Comparison of ENCODE assay signal across 8 cellular contexts in genomic region chr2:113890253-113891235, GRCh38. TPM values are rescaled to one million over a fixed set of nuclear protein-coding genes. Genes with fewer than 3 reads are reported as not detected.
DNase-seq lines count a peak whose midpoint lies in the region; ATAC-seq lines count a peak whose summit lies in the region.

No MANE protein-coding gene starts in this region.

- no peaks in the 10 kb centered on the region for H3K9me3 Mint-ChIP-seq in activated CD4-positive, alpha-beta memory T cell treated with anti-CD3 and anti-CD28 coated beads, Interleukin-2, amount 10 ng/mL, durations not matched to agents 7 days and 5 days

- peaks cover 70% of the 10 kb centered on the region for H3K4me1 Mint-ChIP-seq in activated CD4-positive, alpha-beta memory T cell treated with anti-CD3 and anti-CD28 coated beads, Interleukin-2, amount 10 ng/mL, durations not matched to agents 7 days and 5 days

- CTCF ChIA-PET in activated CD4-positive, alpha-beta memory T cell treated with anti-CD3 and anti-CD28 coated beads, Interleukin-2, amount 10 ng/mL, durations not matched to agents 7 days and 5 days (lab: Charles Lee): interaction anchor here (0.7 to 2.9 kb wide), 4 partner anchors 11 to 133 kb away, joined by 3 to 14 read pairs (median 4); no protein-coding TSS in a partner anchor

- peaks cover 73% of the 10 kb centered on the region for H3K36me3 Mint-ChIP-seq in activated CD4-positive, alpha-beta memory T cell treated with anti-CD3 and anti-CD28 coated beads, Interleukin-2, amount 10 ng/mL, durations not matched to agents 7 days and 5 days (ENCODE audit: low read depth)

- POLR2A ChIA-PET in activated CD4-positive, alpha-beta memory T cell treated with anti-CD3 and anti-CD28 coated beads, Interleukin-2, amount 10 ng/mL, durations not matched to agents 7 days and 5 days (lab: Charles Lee): interaction anchor here (0.9 to 7.2 kb wide), 10 partner anchors 9 to 1245 kb away, joined by 3 to 113 read pairs (median 3); partner anchors contain the start of gene SLC35F5

- peak; percentile 23 for ATAC-seq in HG02870 (IDR thresholded peaks at IDR 0.05; ENCODE audit: unreplicated experiment)

- DNase-seq in NCI-H2196 (lab: John Stamatoyannopoulos, UW; ENCODE audit: unreplicated experiment) (peak; percentile 34), NCI-H2196 treated with DMSO at 0.1 percent for 48 hours (lab: John Stamatoyannopoulos, UW; ENCODE audit: unreplicated experiment) (no peak), NCI-H2171 treated with DMSO at 0.1 percent for 48 hours (lab: John Stamatoyannopoulos, UW) (peak; percentile 63), medulla oblongata (ENCODE audit: extremely low spot score) (peak; percentile 93)
- peak; percentile 82 for DNase-seq in activated CD4-positive, alpha-beta memory T cell treated with anti-CD3 and anti-CD28 coated beads, Interleukin-2, amount 10 ng/mL, durations not matched to agents 7 days and 5 days
- DNase-seq in effector CD4-positive, alpha-beta T cell: peak; percentile 73
- DNase-seq in stimulated activated CD8-positive, alpha-beta memory T cell treated with anti-CD3 and anti-CD28 coated beads, Interleukin-12 subunit alpha, Interleukin-12 subunit beta, amount 100 ng/mL, for 4 hours (ENCODE audit: low read depth): peak; percentile 56

- H3K4me3 Mint-ChIP-seq in activated CD4-positive, alpha-beta memory T cell treated with anti-CD3 and anti-CD28 coated beads, Interleukin-2, amount 10 ng/mL, durations not matched to agents 7 days and 5 days: peak overlapping the region; percentile 99

- no peaks in the 10 kb centered on the region for H3K27me3 Mint-ChIP-seq in activated CD4-positive, alpha-beta memory T cell treated with anti-CD3 and anti-CD28 coated beads, Interleukin-2, amount 10 ng/mL, durations not matched to agents 7 days and 5 days

- peak overlapping the region; percentile 99 for H3K27ac Mint-ChIP-seq in activated CD4-positive, alpha-beta memory T cell treated with anti-CD3 and anti-CD28 coated beads, Interleukin-2, amount 10 ng/mL, durations not matched to agents 7 days and 5 days

RNA-seq across cellular contexts. Expression of gene ACTR3, which starts 0.7 kb away (rescaled TPM):
- 100 to 1,000 TPM; 580 to 592 TPM for total RNA-seq in activated CD4-positive, alpha-beta memory T cell treated with anti-CD3 and anti-CD28 coated beads, Interleukin-2, amount 10 ng/mL, durations not matched to agents 7 days and 5 days
